Comparison of ENCODE assay signal across 24 cellular contexts in genomic region chr15:84903751-84904150, GRCh38. TPM values are rescaled to one million over a fixed set of nuclear protein-coding genes. Genes with fewer than 3 reads are reported as not detected.
DNase-seq lines count a peak whose midpoint lies in the region; ATAC-seq, FAIRE-seq and TF ChIP-seq lines count a peak whose summit lies in the region.
"Had no signal": no experiment of that assay in that cellular context is flagged by ENCODE, and none has a peak within 500 bp of the region (broad histone marks: within the 10 kb centered on the region; RNA-seq: fewer than 3 reads in every experiment).

No MANE protein-coding gene starts in this region.

- H3K79me1 ChIP-seq in H1 (ENCODE audit: low read depth, low read length) (no peaks in the 10 kb centered on the region), trophoblast cell (ENCODE audit: low read length) (peaks cover 15% of the 10 kb centered on the region)

- TF ChIP-seq POLR2A in H1 (IDR thresholded peaks at IDR 0.05; ENCODE audit: control extremely low read depth in 1 of 2, low read depth in 2 of 2, low read length in 2 of 2) = no peak

- H2BK5ac ChIP-seq in H1 (ENCODE audit: low read depth, low read length) (no peak overlapping the region), trophoblast cell (ENCODE audit: low read depth, low read length, poor library complexity) (no peak overlapping the region)

- no peaks in the 10 kb centered on the region for H3K27me3 ChIP-seq in left ventricle myocardium inferior (ENCODE audit: low read depth)
- no peaks in the 10 kb centered on the region for H3K27me3 ChIP-seq in H1 (replicated peaks in 1 of 4; ENCODE audit: control insufficient read depth in 3 of 4, extremely low read depth in 1 of 4, insufficient read depth in 3 of 4, low read length in 3 of 4)
- H3K27me3 ChIP-seq in trophoblast cell (ENCODE audit: insufficient read depth, low read length) = no peaks in the 10 kb centered on the region

- TF ChIP-seq CTCF in left ventricle myocardium inferior (IDR thresholded peaks at IDR 0.05; ENCODE audit: borderline replicate concordance) (no peak), H1 (IDR thresholded peaks at IDR 0.05; ENCODE audit: control extremely low read depth in 1 of 3, insufficient read depth in 1 of 3, low read depth in 1 of 3, low read length in 3 of 3) (no peak)

- H3K36me3 Mint-ChIP-seq in stimulated activated naive B cell treated with anti-CD40 and anti-IgM and Interleukin-4, amounts not matched to agents 10 μg/mL and 1 μg/mL and 100 μg/mL, for 72 hours = no peaks in the 10 kb centered on the region

- H3K23ac ChIP-seq in H1 (ENCODE audit: insufficient read length) (no peak overlapping the region), trophoblast cell (ENCODE audit: low read length) (no peak overlapping the region)

- no peak overlapping the region for H2AFZ ChIP-seq in H1 (ENCODE audit: low read length)
- no peak overlapping the region for H2AFZ ChIP-seq in trophoblast cell (ENCODE audit: insufficient read depth, low read length, poor library complexity)

- H2BK12ac ChIP-seq in H1 (ENCODE audit: low read depth, low read length) (no peak overlapping the region), trophoblast cell (ENCODE audit: low read length) (peak overlapping the region; percentile 29)

- no peak overlapping the region for H3K14ac ChIP-seq in H1 (ENCODE audit: insufficient read length)
- peak overlapping the region; percentile 25 for H3K14ac ChIP-seq in trophoblast cell (ENCODE audit: low read length)

- CTCF ChIA-PET in H1 (lab: Charles Lee; ENCODE audit: partially characterized antibody) = interaction anchor here (0.7 to 3.1 kb wide), 7 partner anchors 12 to 79 kb away, joined by 3 to 14 read pairs (median 5); no protein-coding TSS in a partner anchor

- no peak overlapping the region for H2BK15ac ChIP-seq in H1 (ENCODE audit: low read length)

- peaks cover 27% of the 10 kb centered on the region for H3K4me1 ChIP-seq in left ventricle myocardium inferior
- H3K4me1 ChIP-seq in H1 (replicated peaks in 1 of 4; ENCODE audit: control insufficient read depth in 3 of 4, insufficient read depth in 4 of 4, low read length in 3 of 4) = no peaks in the 10 kb centered on the region; a peak in 2 of 7 replicates
- H3K4me1 ChIP-seq in trophoblast cell (ENCODE audit: control insufficient read depth in 1 of 2, insufficient read depth in 2 of 2, low read length in 2 of 2) = peaks cover 19 to 22% of the 10 kb centered on the region in 2 experiments

- H3K4ac ChIP-seq in H1 (replicated peaks; ENCODE audit: insufficient read length, low read depth, low read length) (no peak overlapping the region), trophoblast cell (ENCODE audit: low read depth, low read length) (no peak overlapping the region)

- TF ChIP-seq EP300 in H1 (IDR thresholded peaks at IDR 0.05; ENCODE audit: borderline replicate concordance in 1 of 2, low read depth in 2 of 2, low read length in 2 of 2) = no peak

- TF ChIP-seq RAD21 in H1 (IDR thresholded peaks at IDR 0.05 in 1 of 2, conservative IDR thresholded peaks at IDR 0.05 in 1 of 2; ENCODE audit: low read depth in 2 of 2, low read length in 2 of 2) = no peak

- ATAC-seq in left cardiac atrium = no peak
- no peak for ATAC-seq in stimulated activated naive B cell treated with anti-CD40 and anti-IgM and Interleukin-4, amounts not matched to agents 10 μg/mL and 1 μg/mL and 100 μg/mL, for 72 hours (replicated peaks)
- ATAC-seq: HCT116 had no signal

- no peak for DNase-seq in left ventricle myocardium inferior
- DNase-seq in left cardiac atrium = no peak
- no peak for DNase-seq in H1 (ENCODE audit: low read depth in 1 of 2, low spot score in 2 of 2)
- DNase-seq in trophoblast cell = no peak
- no peak for DNase-seq in stimulated activated naive B cell treated with anti-CD40 and anti-IgM and Interleukin-4, amounts not matched to agents 10 μg/mL and 1 μg/mL and 100 μg/mL, for 72 hours
- no peak for DNase-seq in activated T-cell treated with anti-CD3 and anti-CD28 coated beads, Interleukin-2, amount 50 U/mL, for 1 hour
- no peak for DNase-seq in NCI-H226
- DNase-seq: CD8-positive, alpha-beta memory T cell; GOT3; Kasumi-1; NCI-H1694; NCI-H2081; NCI-H2171; NCI-H526 treated with DMSO at 0.1 percent for 48 hours; OCI-M1 had no signal

- H4K5ac ChIP-seq in H1 (ENCODE audit: insufficient read length, low read depth, low read length) = peak overlapping the region; percentile 26

- H2AK5ac ChIP-seq in H1 (ENCODE audit: low read depth, low read length) (no peak overlapping the region), trophoblast cell (ENCODE audit: low read length) (no peak overlapping the region)

- peaks cover 0 to 9% of the 10 kb centered on the region in 2 donors for H3K9me3 Mint-ChIP-seq in stimulated activated naive B cell treated with anti-CD40 and anti-IgM and Interleukin-4, amounts not matched to agents 10 μg/mL and 1 μg/mL and 100 μg/mL, for 72 hours

- H3K4me1 Mint-ChIP-seq in stimulated activated naive B cell treated with anti-CD40 and anti-IgM and Interleukin-4, amounts not matched to agents 10 μg/mL and 1 μg/mL and 100 μg/mL, for 72 hours = peaks cover 0 to 2% of the 10 kb centered on the region in 2 donors
- H3K4me1 Mint-ChIP-seq: CD8-positive, alpha-beta memory T cell had no signal

- H3K4me3 Mint-ChIP-seq in stimulated activated naive B cell treated with anti-CD40 and anti-IgM and Interleukin-4, amounts not matched to agents 10 μg/mL and 1 μg/mL and 100 μg/mL, for 72 hours = no peak overlapping the region
- H3K4me3 Mint-ChIP-seq: CD8-positive, alpha-beta memory T cell had no signal

- no peak for FAIRE-seq in H1 (lab: Jason Lieb, UNC)
- FAIRE-seq: A204.1, G401.6, GM12892, RCC 7860 had no signal

- WGBS in H1 (ENCODE audit: extremely low coverage in 1 of 2, insufficient coverage in 1 of 2, insufficient read length in 1 of 2, insufficient replicate concordance in 2 of 2, low coverage in 1 of 2, low lambda C conversion rate in 2 of 2, missing lambda C conversion rate in 1 of 2), 2 experiments = 96% methylated on average over 2 of the region's 2 CpGs; no CpG with 5 or more reads in 1 of the 2 experiments
- WGBS in trophoblast cell (ENCODE audit: extremely low coverage, insufficient coverage, insufficient read length) = no CpG with 5 or more reads among the region's 2 CpGs

- H3K4me3 ChIP-seq in left ventricle myocardium inferior = no peak overlapping the region
- no peak overlapping the region for H3K4me3 ChIP-seq in H1 (ENCODE audit: extremely low read depth in 1 of 4, insufficient read depth in 2 of 4, low read depth in 3 of 4, low read length in 4 of 4)
- H3K4me3 ChIP-seq in trophoblast cell (ENCODE audit: low read depth, low read length) = no peak overlapping the region

- no peak overlapping the region for H3K18ac ChIP-seq in H1 (ENCODE audit: extremely low read depth, low read length)
- H3K18ac ChIP-seq in trophoblast cell (ENCODE audit: low read length) = peak overlapping the region; percentile 32

- intact Hi-C loops in left ventricle myocardium inferior (cut with micrococcal nuclease) (no loop called here), left cardiac atrium (cut with DNase I) (no loop called here)

- H3K23me2 ChIP-seq in H1 (ENCODE audit: low read depth, low read length) = no peaks in the 10 kb centered on the region

- H2BK120ac ChIP-seq in H1 (replicated peaks; ENCODE audit: low read depth, low read length) (no peak overlapping the region), trophoblast cell (ENCODE audit: insufficient read depth, low read length, poor library complexity) (peak overlapping the region; percentile 24)

- POLR2A ChIA-PET in H1 (lab: Charles Lee; ENCODE audit: partially characterized antibody) = interaction anchor here (0.6 kb wide), 1 partner anchor 61 kb away, joined by 3 read pairs; no protein-coding TSS in a partner anchor

- H4K91ac ChIP-seq in H1 (replicated peaks; ENCODE audit: insufficient read length, low read length) (no peak overlapping the region), trophoblast cell (ENCODE audit: low read depth, low read length) (peak overlapping the region; percentile 59)

- peaks cover 6% of the 10 kb centered on the region for H3K9me3 ChIP-seq in left ventricle myocardium inferior (replicated peaks)
- no peaks in the 10 kb centered on the region for H3K9me3 ChIP-seq in H1 (ENCODE audit: insufficient read depth in 2 of 2, low read depth in 1 of 2, low read length in 1 of 2)
- H3K9me3 ChIP-seq in trophoblast cell (ENCODE audit: insufficient read depth, low read depth, low read length) = peaks cover 3% of the 10 kb centered on the region

- no peak overlapping the region for H3K27ac Mint-ChIP-seq in stimulated activated naive B cell treated with anti-CD40 and anti-IgM and Interleukin-4, amounts not matched to agents 10 μg/mL and 1 μg/mL and 100 μg/mL, for 72 hours
- H3K27ac Mint-ChIP-seq: CD8-positive, alpha-beta memory T cell had no signal

- no peak overlapping the region for H4K12ac ChIP-seq in trophoblast cell (ENCODE audit: low read depth, low read length)

- H3K9ac ChIP-seq in H1 (replicated peaks in 1 of 4; ENCODE audit: extremely low read depth in 1 of 4, low read depth in 3 of 4, low read length in 3 of 4) (no peak overlapping the region), trophoblast cell (ENCODE audit: low read length) (no peak overlapping the region)

- H3K4me2 ChIP-seq in H1 (ENCODE audit: insufficient read depth in 1 of 2, low read depth in 2 of 2, low read length in 2 of 2) (no peak overlapping the region), trophoblast cell (ENCODE audit: low read length) (no peak overlapping the region)

- H3K79me2 ChIP-seq in H1 (ENCODE audit: control insufficient read depth in 1 of 2, insufficient read depth in 2 of 2, low read length in 2 of 2) (no peaks in the 10 kb centered on the region), trophoblast cell (ENCODE audit: control insufficient read depth, insufficient read depth, low read length, poor library complexity) (no peaks in the 10 kb centered on the region)

- H3K27ac ChIP-seq in left ventricle myocardium inferior (replicated peaks) (peak overlapping the region; percentile 58), H1 (ENCODE audit: low read depth, low read length) (no peak overlapping the region), trophoblast cell (ENCODE audit: low read depth, low read length) (peak overlapping the region; percentile 16)
- H3K27ac ChIP-seq: C4-2B had no signal

- no peak overlapping the region for H3K56ac ChIP-seq in H1 (replicated peaks; ENCODE audit: insufficient read length, low read depth, low read length)

- H3K36me3 ChIP-seq in left ventricle myocardium inferior = no peaks in the 10 kb centered on the region
- no peaks in the 10 kb centered on the region for H3K36me3 ChIP-seq in H1 (ENCODE audit: control insufficient read depth in 2 of 4, insufficient read depth in 4 of 4, low read length in 3 of 4)
- no peaks in the 10 kb centered on the region for H3K36me3 ChIP-seq in trophoblast cell (ENCODE audit: control insufficient read depth in 1 of 2, insufficient read depth in 2 of 2, low read length in 2 of 2)

- H3K27me3 Mint-ChIP-seq in stimulated activated naive B cell treated with anti-CD40 and anti-IgM and Interleukin-4, amounts not matched to agents 10 μg/mL and 1 μg/mL and 100 μg/mL, for 72 hours = peaks cover 6 to 12% of the 10 kb centered on the region in 2 donors

- no peak overlapping the region for H2BK20ac ChIP-seq in H1 (ENCODE audit: low read length)

- H4K8ac ChIP-seq in H1 (ENCODE audit: extremely low read depth, insufficient read depth, low read length) = no peak overlapping the region
- peak overlapping the region; percentile 15 for H4K8ac ChIP-seq in trophoblast cell (ENCODE audit: low read depth, low read length)

- no peaks in the 10 kb centered on the region for H4K20me1 ChIP-seq in H1 (replicated peaks in 1 of 2; ENCODE audit: control insufficient read depth in 1 of 2, insufficient read depth in 2 of 2, low read length in 2 of 2)

RNA-seq across cellular contexts. Expression of gene SLC28A1, which starts 19.3 kb away (rescaled TPM):
- 0.91 TPM for total RNA-seq in left ventricle myocardium inferior
- under 1 TPM; 0.13 to 0.18 TPM for total RNA-seq in left cardiac atrium
- not detected in 2 replicates for total RNA-seq in H1 (2021; fragmentation: NEBNext Ultra II Directional; extraction: Animal tissue kit (Norgen Biotek cat#: 25700))
- polyA plus RNA-seq in H1 (2011; rRNA removed) = 0.03 and 0.09 TPM in 2 replicates
- polyA plus RNA-seq in H1 (2011; cell fraction: cytosol; rRNA removed) = 0.05 TPM
- polyA plus RNA-seq in H1 (2011; cell fraction: nucleus; rRNA removed) = 0.23 TPM
- 0.07 to 0.11 TPM in 2 of 4 replicates, not detected in the others for polyA plus RNA-seq in H1 (2012, experiment 1 of 2)
- not detected for polyA plus RNA-seq in H1 (2012, experiment 2 of 2)
- polyA plus RNA-seq in H1 (2013, experiment 1 of 2) = not detected
- polyA plus RNA-seq in H1 (2013, experiment 2 of 2) = not detected
- 0.10 TPM in 1 of 2 replicates, not detected in the other for polyA minus RNA-seq in H1 (2011; rRNA and poly(A)+ RNA removed)
- polyA minus RNA-seq in H1 (2011; cell fraction: cytosol; rRNA and poly(A)+ RNA removed) = not detected
- polyA minus RNA-seq in H1 (2011; cell fraction: nucleus; rRNA and poly(A)+ RNA removed) = 0.20 TPM
- 0.35 and 0.42 TPM in 2 replicates for polyA plus RNA-seq in trophoblast cell (2013)
- total RNA-seq: CD8-positive, alpha-beta memory T cell; Daoy; MCF 10A; SK-MEL-5 had no signal
- polyA plus RNA-seq: CD8-positive, alpha-beta memory T cell had no signal
